Comparison of ENCODE assay signal across 8 cellular contexts in genomic region chr17:81371910-81372760, GRCh38. TPM values are rescaled to one million over a fixed set of nuclear protein-coding genes. Genes with fewer than 3 reads are reported as not detected.
DNase-seq lines count a peak whose midpoint lies in the region; ATAC-seq and TF ChIP-seq lines count a peak whose summit lies in the region.

No MANE protein-coding gene starts in this region.

- no peaks in the 10 kb centered on the region for H3K36me3 Mint-ChIP-seq in CD14-positive monocyte

- TF ChIP-seq CTCF in CD14-positive monocyte (IDR thresholded peaks at IDR 0.05): peak; percentile 62
- TF ChIP-seq CTCF in OCI-LY7 (conservative IDR thresholded peaks at IDR 0.05; ENCODE audit: low read length): 0 out of 2 replicates have a peak, but pooled peaks have one; percentile 18
- peak; percentile 4 for TF ChIP-seq CTCF in epithelial cell of esophagus (IDR thresholded peaks at IDR 0.05; ENCODE audit: insufficient read depth, low read depth, low read length, missing control alignments)

- H3K79me2 ChIP-seq in OCI-LY7 (ENCODE audit: insufficient read depth, low read depth, low read length): no peaks in the 10 kb centered on the region

- DNase-seq in CD14-positive monocyte (ENCODE audit: low spot score): peak; percentile 66
- no peak for DNase-seq in OCI-LY7 (ENCODE audit: low spot score)
- DNase-seq in epithelial cell of esophagus (ENCODE audit: low read depth): no peak
- peak; percentile 72 for DNase-seq in myocyte (ENCODE audit: low read depth)
- no peak for DNase-seq in NCI-H2107 treated with DMSO at 0.1 percent for 48 hours (lab: John Stamatoyannopoulos, UW; ENCODE audit: unreplicated experiment)
- no peak for DNase-seq in activated CD4-positive, alpha-beta T cell treated with anti-CD3 and anti-CD28 coated beads for 4 hours
- no peak for DNase-seq in stimulated activated CD4-positive, alpha-beta T cell treated with anti-CD3 and anti-CD28 coated beads, Interleukin-1b, Interleukin-23, amount 100 ng/mL, for 48 hours

- intact Hi-C loops in CD14-positive monocyte (cut with micrococcal nuclease) (no loop called here), OCI-LY7 (cut with micrococcal nuclease; ENCODE audit: unreplicated experiment) (loop anchor here (1.0 kb wide), 1 partner anchor 112 kb away; no protein-coding TSS in a partner anchor)

- H3K4me1 ChIP-seq in OCI-LY7 (ENCODE audit: insufficient read depth, low read length, poor library complexity, severe bottlenecking): no peaks in the 10 kb centered on the region

- no peaks in the 10 kb centered on the region for H4K20me1 ChIP-seq in OCI-LY7 (ENCODE audit: insufficient read depth, low read length)

- CTCF ChIA-PET in OCI-LY7 (lab: Charles Lee; ENCODE audit: unreplicated experiment): no interaction called here

- no peaks in the 10 kb centered on the region for H3K9me3 ChIP-seq in OCI-LY7 (ENCODE audit: low read length)

- H3K4me3 Mint-ChIP-seq in CD14-positive monocyte: peak overlapping the region in 1 of 2 donors; percentile 35

- H2AFZ ChIP-seq in OCI-LY7 (ENCODE audit: low read length): no peak overlapping the region

- H3K9me2 ChIP-seq in OCI-LY7 (ENCODE audit: insufficient read depth, low read length): no peaks in the 10 kb centered on the region

- no TSS peak for BruUV-seq in OCI-LY7 (replicated peaks; lab: Mats Ljungman, UMichigan)

- H3K27ac Mint-ChIP-seq in CD14-positive monocyte: peak overlapping the region in 2 of 7 donors; percentile 35 to 78

- no peak overlapping the region for H3K27ac ChIP-seq in OCI-LY7 (ENCODE audit: low read depth, low read length, poor library complexity, severe bottlenecking)

- peaks cover 17 to 34% (median 18%) of the 10 kb centered on the region in 3 donors for H3K27me3 Mint-ChIP-seq in CD14-positive monocyte (ENCODE audit: low read depth in 3 of 3)

- ATAC-seq in HG03095 (IDR thresholded peaks at IDR 0.05; ENCODE audit: unreplicated experiment): no peak

- peaks cover 0 to 2% (median 0%) of the 10 kb centered on the region in 7 donors for H3K9me3 Mint-ChIP-seq in CD14-positive monocyte

- H3K4me3 ChIP-seq in OCI-LY7 (ENCODE audit: low read depth, low read length, poor library complexity, severe bottlenecking): no peak overlapping the region
- H3K4me3 ChIP-seq in epithelial cell of esophagus (ENCODE audit: low read length): no peak overlapping the region

- no peaks in the 10 kb centered on the region for H3K36me3 ChIP-seq in OCI-LY7 (ENCODE audit: insufficient read depth, low read length)

- no peak overlapping the region for H3K4me2 ChIP-seq in OCI-LY7 (ENCODE audit: low read length)

- peaks cover 18% of the 10 kb centered on the region for H3K4me1 Mint-ChIP-seq in CD14-positive monocyte

- POLR2A ChIA-PET in OCI-LY7 (lab: Charles Lee): interaction anchor here (0.8 kb wide), 1 partner anchor 79 kb away, joined by 3 read pairs; no protein-coding TSS in a partner anchor

RNA-seq across cellular contexts. Expression of gene BAHCC1, which starts 23.1 kb away (rescaled TPM):
- polyA plus RNA-seq in CD14-positive monocyte: under 1 TPM; 0.11 to 0.27 TPM
- 1.4 and 5.2 TPM in 2 replicates for total RNA-seq in OCI-LY7 (2014; rRNA removed; shearing (Covaris generic))
- 5.5 and 5.7 TPM in 2 replicates for total RNA-seq in OCI-LY7 (2022)
- total RNA-seq in myocyte: 5.5 and 5.7 TPM in 2 replicates
- polyA plus RNA-seq in myocyte (2012): 7.3 TPM

Comparison
In these comparisons a context has a peak if more than half of its experiments do, and no peak if none do; other contexts are left out.
1. DNase-seq: peak in CD14-positive monocyte (single experiment) and myocyte (single experiment); none in OCI-LY7 (single experiment), epithelial cell of esophagus (single experiment), NCI-H2107 treated with DMSO at 0.1 percent for 48 hours (single experiment), activated CD4-positive, alpha-beta T cell treated with anti-CD3 and anti-CD28 coated beads for 4 hours (0 of 2) and stimulated activated CD4-positive, alpha-beta T cell treated with anti-CD3 and anti-CD28 coated beads, Interleukin-1b, Interleukin-23, amount 100 ng/mL, for 48 hours (single experiment).
2. CTCF ChIP-seq: peak in every context shown above with its lines; median percentile 62 in CD14-positive monocyte; 18 in OCI-LY7; 4 in epithelial cell of esophagus.